Comparison of ENCODE assay signal across 14 cellular contexts in genomic region chr5:171314728-171315385, GRCh38. TPM values are rescaled to one million over a fixed set of nuclear protein-coding genes. Genes with fewer than 3 reads are reported as not detected.
DNase-seq lines count a peak whose midpoint lies in the region; ATAC-seq, FAIRE-seq and TF ChIP-seq lines count a peak whose summit lies in the region.
"Had no signal": no experiment of that assay in that cellular context is flagged by ENCODE, and none has a peak within 500 bp of the region (broad histone marks: within the 10 kb centered on the region; RNA-seq: fewer than 3 reads in every experiment).

No MANE protein-coding gene starts in this region.

- H2AFZ ChIP-seq in H9 (ENCODE audit: low read length), result no peak overlapping the region

- H3K23me2 ChIP-seq in H9 (ENCODE audit: insufficient read length, low read depth, low read length, poor library complexity, severe bottlenecking), result peaks cover 5% of the 10 kb centered on the region

- no peaks in the 10 kb centered on the region; a peak in 1 of 7 replicates for H3K36me3 Mint-ChIP-seq in H9 (ENCODE audit: insufficient read depth in 1 of 3, low read depth in 3 of 3)

- no peak overlapping the region for H3K14ac ChIP-seq in H9 (ENCODE audit: insufficient read depth, low read length)

- no peak overlapping the region for H2BK20ac ChIP-seq in H9 (ENCODE audit: low read depth, low read length, poor library complexity, severe bottlenecking)

- intact Hi-C loops in pancreas (cut with DNase I), result no loop called here

- no CpG with 5 or more reads among the region's 53 CpGs for WGBS in H9 (ENCODE audit: extremely low coverage, insufficient read length, low lambda C conversion rate)
- 4% methylated on average over 53 of the region's 53 CpGs for WGBS in pancreas, 2 donors

- no peaks in the 10 kb centered on the region for H3K36me3 ChIP-seq in pancreas
- H3K36me3 ChIP-seq: neutrophil had no signal

- H3K27ac Mint-ChIP-seq in H9, result no peak overlapping the region
- H3K27ac Mint-ChIP-seq: activated CD4-positive, alpha-beta T cell treated with anti-CD3 and anti-CD28 coated beads, Interleukin-2, amount 10 ng/mL, durations not matched to agents 24 days and 14 days; activated T-helper 17 cell treated with anti-CD3 and anti-CD28 coated beads, Interleukin-2, amount 50 U/mL, for 72 hours had no signal

- H3K18ac ChIP-seq in H9 (ENCODE audit: insufficient read length, low read depth, low read length), result no peak overlapping the region

- H4K5ac ChIP-seq in H9 (ENCODE audit: insufficient read length, low read depth, low read length), result no peak overlapping the region

- H3K4me3 ChIP-seq in fibroblast of villous mesenchyme (ENCODE audit: low read depth, low read length), result peak overlapping the region; percentile 3
- no peak overlapping the region for H3K4me3 ChIP-seq in pancreas

- no peak overlapping the region for H3T11ph ChIP-seq in H9 (ENCODE audit: low read length)

- no peaks in the 10 kb centered on the region for H3K4me1 ChIP-seq in H9 (ENCODE audit: insufficient read depth, low read length)
- peaks cover 8 to 31% (median 12%) of the 10 kb centered on the region in 3 donors for H3K4me1 ChIP-seq in pancreas

- H3K4me3 Mint-ChIP-seq in H9, result peak overlapping the region in 1 of 2 experiments; percentile 20; a peak in 1 of 5 replicates
- H3K4me3 Mint-ChIP-seq: activated CD4-positive, alpha-beta T cell treated with anti-CD3 and anti-CD28 coated beads, Interleukin-2, amount 10 ng/mL, durations not matched to agents 24 days and 14 days had no signal

- H3K27me3 Mint-ChIP-seq in H9 (ENCODE audit: low read depth), result peaks cover 98% of the 10 kb centered on the region

- H3K4ac ChIP-seq in H9 (ENCODE audit: low read depth, low read length), result no peak overlapping the region

- H3K79me2 ChIP-seq in H9 (ENCODE audit: insufficient read depth, low read length), result no peaks in the 10 kb centered on the region

- H2BK120ac ChIP-seq in H9 (ENCODE audit: low read depth, low read length, poor library complexity, severe bottlenecking), result no peak overlapping the region

- peaks cover 14 to 55% of the 10 kb centered on the region in 2 experiments for H3K4me1 Mint-ChIP-seq in H9

- no peak overlapping the region for H2BK15ac ChIP-seq in H9 (ENCODE audit: low read depth, low read length)

- no peak overlapping the region for H2AK5ac ChIP-seq in H9 (ENCODE audit: insufficient read length, low read length)

- no peak overlapping the region for H2BK5ac ChIP-seq in H9 (ENCODE audit: insufficient read length, low read length)

- H3K27me3 ChIP-seq in H9 (ENCODE audit: insufficient read depth, low read length) (peaks cover 97% of the 10 kb centered on the region), pancreas (peaks cover 0 to 69% (median 26%) of the 10 kb centered on the region in 4 donors)

- H4K8ac ChIP-seq in H9 (replicated peaks; ENCODE audit: insufficient read length, low read depth, low read length), result no peak overlapping the region

- ATAC-seq in pancreas, result peak in 3 of 4 donors; percentile 22 to 35 (median 31)
- ATAC-seq in GM21381 (IDR thresholded peaks at IDR 0.05; ENCODE audit: unreplicated experiment), result no peak
- ATAC-seq in GM21825 (IDR thresholded peaks at IDR 0.05; ENCODE audit: unreplicated experiment), result no peak
- no peak for ATAC-seq in GM19463 (IDR thresholded peaks at IDR 0.05; ENCODE audit: unreplicated experiment)
- ATAC-seq: activated T-helper 17 cell treated with anti-CD3 and anti-CD28 coated beads, Interleukin-2, amount 50 U/mL, for 72 hours had no signal

- no peak overlapping the region for H4K91ac ChIP-seq in H9 (ENCODE audit: insufficient read length, low read depth, low read length)

- no peak overlapping the region for H3K23ac ChIP-seq in H9 (ENCODE audit: insufficient read length, low read depth, low read length)

- H3K79me1 ChIP-seq in H9 (ENCODE audit: insufficient read depth, low read depth, low read length, poor library complexity, severe bottlenecking), result no peaks in the 10 kb centered on the region

- no peak overlapping the region for H3K56ac ChIP-seq in H9 (ENCODE audit: insufficient read length, low read depth, low read length)

- no peak for FAIRE-seq in pancreas (lab: Jason Lieb, UNC)

- H2BK12ac ChIP-seq in H9 (ENCODE audit: insufficient read length, low read depth, low read length), result no peak overlapping the region

- no peaks in the 10 kb centered on the region for H4K20me1 ChIP-seq in H9 (ENCODE audit: control insufficient read depth, insufficient read depth, insufficient read length)

- peak; percentile 26 for DNase-seq in AG08395 (ENCODE audit: low spot score)
- peak; percentile 52 for DNase-seq in H9
- no peak for DNase-seq in fibroblast of villous mesenchyme (ENCODE audit: low read depth)
- peak in 2 of 6 donors; percentile 78 to 79 for DNase-seq in pancreas
- DNase-seq in NCI-H526 (lab: John Stamatoyannopoulos, UW), result no peak
- DNase-seq: activated CD4-positive, alpha-beta T cell treated with anti-CD3 and anti-CD28 coated beads, Interleukin-2, amount 10 ng/mL, durations not matched to agents 24 days and 14 days; AML-193; GOT3; NCI-H2171 had no signal

- H3K9ac ChIP-seq in H9 (ENCODE audit: extremely low read depth, insufficient read length, low read length), result no peak overlapping the region

- TF ChIP-seq CTCF in H9 (conservative IDR thresholded peaks at IDR 0.05) (no peak), fibroblast of villous mesenchyme (IDR thresholded peaks at IDR 0.05; ENCODE audit: insufficient read depth, low read depth, low read length) (no peak), pancreas (IDR thresholded peaks at IDR 0.05) (no peak)

- H3K4me2 ChIP-seq in H9 (ENCODE audit: insufficient read depth, insufficient read length, low read length), result peak overlapping the region; percentile 37

- H3K27ac ChIP-seq in H9 (ENCODE audit: insufficient read length, low read depth, low read length), result no peak overlapping the region
- no peak overlapping the region for H3K27ac ChIP-seq in pancreas
- H3K27ac ChIP-seq: neutrophil had no signal

- peaks cover 3 to 8% of the 10 kb centered on the region in 2 experiments; a peak in 4 of 5 replicates for H3K9me3 Mint-ChIP-seq in H9
- H3K9me3 Mint-ChIP-seq: activated T-helper 17 cell treated with anti-CD3 and anti-CD28 coated beads, Interleukin-2, amount 50 U/mL, for 72 hours had no signal

- H3K9me3 ChIP-seq in H9 (ENCODE audit: control insufficient read depth, low read depth, low read length) (no peaks in the 10 kb centered on the region), pancreas (no peaks in the 10 kb centered on the region)
- H3K9me3 ChIP-seq: neutrophil had no signal

RNA-seq across cellular contexts. Expression of gene TLX3, which starts 5.8 kb away (rescaled TPM):
- total RNA-seq in H9 (2021) (not detected in 2 replicates), fibroblast of villous mesenchyme (not detected in 2 replicates), pancreas (not detected)
- not detected for polyA plus RNA-seq in pancreas
- total RNA-seq: activated CD4-positive, alpha-beta T cell treated with anti-CD3 and anti-CD28 coated beads, Interleukin-2, amount 10 ng/mL, durations not matched to agents 24 days and 14 days; activated T-helper 17 cell treated with anti-CD3 and anti-CD28 coated beads, Interleukin-2, amount 50 U/mL, for 72 hours had no signal

Comparison
In these comparisons a context has a peak if more than half of its experiments do, and no peak if none do; other contexts are left out.
1. DNase-seq: peak in AG08395 (single experiment) and H9 (single experiment); none in fibroblast of villous mesenchyme (single experiment) and NCI-H526 (0 of 2).
2. ATAC-seq: peak in pancreas (3 of 4); none in GM21381 (single experiment), GM21825 (single experiment) and GM19463 (single experiment).